7 cellular contexts compared by ENCODE assay signal in genomic region chr13:103983948-103984347, GRCh38.
"Had no signal": no experiment of that assay in that cellular context is flagged by ENCODE, and none has a peak within 500 bp of the region (broad histone marks: within the 10 kb centered on the region; RNA-seq: fewer than 3 reads in every experiment).

No MANE protein-coding gene starts in this region.

- H3K4me3 Mint-ChIP-seq: GM23338, H9, IgD-negative memory B cell had no signal

- H3K9me3 Mint-ChIP-seq: GM23338, H9 had no signal

- H3K4me3 ChIP-seq: GM23338 had no signal

- H3K36me3 Mint-ChIP-seq: IgD-negative memory B cell had no signal

- H3K27me3 Mint-ChIP-seq: IgD-negative memory B cell had no signal

- H3K4me2 ChIP-seq: GM23338, KMS-11 had no signal

- H2AFZ ChIP-seq: GM23338 had no signal

- H3K27ac ChIP-seq: KMS-11 had no signal

- H3K4me1 Mint-ChIP-seq: GM23338, H9, IgD-negative memory B cell had no signal

- H3K27ac Mint-ChIP-seq: GM23338, H9, IgD-negative memory B cell had no signal

- H3K9ac ChIP-seq: KMS-11 had no signal

- DNase-seq: H9, HCEC 1CT, KBM-7 had no signal

- ATAC-seq: GM23338, HepG2 had no signal
